ENCODE assay signal across 10 cellular contexts in the genomic region with DNA sequence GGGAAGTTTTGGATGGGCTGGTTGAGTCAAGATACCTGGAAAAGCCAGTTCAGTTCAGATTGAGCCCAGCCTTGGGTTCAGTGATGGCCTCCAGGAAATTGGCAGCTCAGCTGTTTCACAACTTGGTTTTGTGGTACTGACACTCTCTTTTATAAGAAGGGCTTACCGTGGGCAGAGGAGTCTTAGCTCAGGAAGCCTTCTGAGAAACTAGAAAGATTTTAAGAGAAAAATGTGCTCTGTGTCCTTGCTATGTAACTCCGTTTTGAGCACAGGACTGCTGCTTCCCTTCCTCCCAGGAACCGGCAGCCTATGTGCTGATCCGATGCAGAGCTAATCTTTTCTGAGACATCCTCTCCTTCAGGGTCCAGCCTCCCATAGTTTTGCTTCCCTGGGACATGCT. TPM values are rescaled to one million over a fixed set of nuclear protein-coding genes. Genes with fewer than 3 reads are reported as not detected.
DNase-seq lines count a peak whose midpoint lies in the region; ATAC-seq and TF ChIP-seq lines count a peak whose summit lies in the region.
"Had no signal": no experiment of that assay in that cellular context is flagged by ENCODE, and none has a peak within 500 bp of the region (broad histone marks: within the 10 kb centered on the region; RNA-seq: fewer than 3 reads in every experiment).

No MANE protein-coding gene starts in this region.

- no peaks in the 10 kb centered on the region for H3K27me3 Mint-ChIP-seq in CD4-positive, alpha-beta T cell

- peak overlapping the region; percentile 64 for H3K4me2 ChIP-seq in Loucy (ENCODE audit: low read depth, low read length, poor library complexity, severe bottlenecking)

- H3K9me3 Mint-ChIP-seq in CD4-positive, alpha-beta T cell: no peaks in the 10 kb centered on the region

- peaks cover 53% of the 10 kb centered on the region for H3K4me1 Mint-ChIP-seq in CD4-positive, alpha-beta T cell (ENCODE audit: low read depth)

- H3K4me3 ChIP-seq in Loucy (ENCODE audit: low read length, poor library complexity, severe bottlenecking): peak overlapping the region; percentile 39

- peak overlapping the region; percentile 53 for H3K9ac ChIP-seq in Loucy (ENCODE audit: low read depth, low read length, poor library complexity, severe bottlenecking)

- no peaks in the 10 kb centered on the region for H3K79me2 ChIP-seq in Loucy (ENCODE audit: insufficient read depth, low read length)

- no peaks in the 10 kb centered on the region; the same call in 1 of the 2 replicates for H3F3A ChIP-seq in Loucy (ENCODE audit: low read depth)

- intact Hi-C loops in CD4-positive, alpha-beta T cell (cut with DNase I, micrococcal nuclease): loop anchor here in 1 of 2 experiments (1.0 to 5.0 kb wide), 2 partner anchors 61 to 75 kb away; no protein-coding TSS in a partner anchor

- no peaks in the 10 kb centered on the region for H4K20me1 ChIP-seq in Loucy (ENCODE audit: insufficient read depth, low read length, poor library complexity, severe bottlenecking)

- DNase-seq in CD4-positive, alpha-beta T cell: peak in 1 of 10 experiments; percentile 5
- peak; percentile 6 for DNase-seq in activated T-helper 9 cell treated with anti-CD3 and anti-CD28 coated beads, Interleukin-2, amount 50 U/mL, for 16 hours (ENCODE audit: low read depth)
- DNase-seq in stimulated activated CD4-positive, alpha-beta T cell treated with anti-CD3 and anti-CD28 coated beads, Interleukin-15, amount 100 ng/mL, for 48 hours (ENCODE audit: low read depth in 2 of 2): peak; percentile 51 to 52
- DNase-seq in H4 (ENCODE audit: low spot score) (no peak), SK-N-DZ (ENCODE audit: low spot score) (no peak), T1000 (lab: John Stamatoyannopoulos, UW) (no peak)
- DNase-seq: NCI-H446 had no signal

- CTCF ChIA-PET in CD4-positive, alpha-beta T cell (lab: Charles Lee): interaction anchor here (0.9 to 1.6 kb wide), 4 partner anchors 20 to 80 kb away, joined by 3 to 4 read pairs (median 4); a partner anchor contains a TSS

- TF ChIP-seq CTCF in CD4-positive, alpha-beta T cell (IDR thresholded peaks at IDR 0.05): no peak
- no peak for TF ChIP-seq CTCF in Loucy (conservative IDR thresholded peaks at IDR 0.05; ENCODE audit: low read length)

- H3K4me1 ChIP-seq in Loucy (ENCODE audit: insufficient read depth, low read length, poor library complexity, severe bottlenecking): peaks cover 44% of the 10 kb centered on the region

- H3K9me3 ChIP-seq in CD4-positive, alpha-beta T cell (ENCODE audit: control insufficient read depth, low read length): no peaks in the 10 kb centered on the region
- H3K9me3 ChIP-seq in Loucy (ENCODE audit: insufficient read depth, low read depth, low read length): no peaks in the 10 kb centered on the region

- H3K4me3 Mint-ChIP-seq in CD4-positive, alpha-beta T cell: peak overlapping the region; percentile 74

- POLR2A ChIA-PET in CD4-positive, alpha-beta T cell (lab: Charles Lee): interaction anchor here (0.6 to 2.6 kb wide), 11 partner anchors 12 to 62 kb away, joined by 3 to 36 read pairs (median 4); a partner anchor contains a TSS

- peak overlapping the region; percentile 38 for H2AFZ ChIP-seq in Loucy (ENCODE audit: low read length)

- ATAC-seq in CD4-positive, alpha-beta T cell (ENCODE audit: poor library complexity): peak; percentile 25
- no peak for ATAC-seq in HG03280 (IDR thresholded peaks at IDR 0.05; ENCODE audit: unreplicated experiment)
- ATAC-seq: Right ventricle myocardium inferior had no signal

- H3K27ac ChIP-seq in CD4-positive, alpha-beta T cell (ENCODE audit: low read depth, low read length): peak overlapping the region; percentile 37

- H3K27me3 ChIP-seq in CD4-positive, alpha-beta T cell (ENCODE audit: control insufficient read depth, insufficient read depth, low read length): no peaks in the 10 kb centered on the region
- H3K27me3 ChIP-seq in Loucy (ENCODE audit: insufficient read depth, low read length, poor library complexity, severe bottlenecking): no peaks in the 10 kb centered on the region

- peak overlapping the region; percentile 70 for H3K27ac Mint-ChIP-seq in CD4-positive, alpha-beta T cell

- H3K9me2 ChIP-seq in Loucy (replicated peaks; ENCODE audit: low read depth, low read length): no peaks in the 10 kb centered on the region

- no peaks in the 10 kb centered on the region for H3K36me3 Mint-ChIP-seq in CD4-positive, alpha-beta T cell (ENCODE audit: low read depth)

- H3K36me3 ChIP-seq in Loucy (ENCODE audit: insufficient read depth, low read length): no peaks in the 10 kb centered on the region

RNA-seq across cellular contexts. Expression of a gene that starts 46.6 kb away (rescaled TPM):
- 10 to 100 TPM; 66.6 to 69.7 TPM for total RNA-seq in CD4-positive, alpha-beta T cell
- total RNA-seq in H4 (2014; rRNA removed; shearing (Covaris generic)): 0.18 and 0.29 TPM in 2 replicates
- 0.29 TPM in 1 of 2 replicates, not detected in the other for polyA plus RNA-seq in SK-N-DZ (2014; cell fraction: cytosol; rRNA removed)
- polyA plus RNA-seq in SK-N-DZ (2014; cell fraction: nucleus; rRNA removed): not detected in 2 replicates

Comparison
In these comparisons a context has a peak if more than half of its experiments do, and no peak if none do; other contexts are left out.
1. DNase-seq: peak in activated T-helper 9 cell treated with anti-CD3 and anti-CD28 coated beads, Interleukin-2, amount 50 U/mL, for 16 hours (single experiment) and stimulated activated CD4-positive, alpha-beta T cell treated with anti-CD3 and anti-CD28 coated beads, Interleukin-15, amount 100 ng/mL, for 48 hours (2 of 2); none in H4 (single experiment), SK-N-DZ (single experiment) and T1000 (single experiment).
2. RNA of a gene that starts 46.6 kb away (total RNA-seq): 66.6 to 69.7 TPM in CD4-positive, alpha-beta T cell; 0.18 to 0.29 TPM in H4; every median in the first group is over 10 times any median in the second.